ENCODE assay signal across 17 cellular contexts in the genomic region with DNA sequence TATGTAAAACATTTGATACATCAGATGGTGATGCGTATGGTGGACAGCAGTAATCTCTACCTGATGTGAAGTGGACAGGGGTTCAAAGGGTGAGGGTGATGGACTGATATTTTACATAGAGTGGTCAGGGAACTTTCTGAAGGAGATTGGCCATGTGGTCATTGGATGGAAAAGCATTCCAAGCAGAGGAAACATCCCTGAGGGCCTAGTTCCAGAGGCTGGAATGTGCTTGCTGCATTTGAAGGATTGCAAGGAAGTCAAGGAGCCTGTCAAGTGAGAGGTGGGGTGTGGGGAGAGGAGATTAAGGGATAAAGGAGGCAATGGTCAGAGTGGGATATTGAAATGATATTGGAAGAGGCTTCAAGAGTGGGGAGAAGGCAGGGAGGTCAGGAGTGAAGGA.
DNase-seq lines count a peak whose midpoint lies in the region; ATAC-seq and TF ChIP-seq lines count a peak whose summit lies in the region.
"Had no signal": no experiment of that assay in that cellular context is flagged by ENCODE, and none has a peak within 500 bp of the region (broad histone marks: within the 10 kb centered on the region; RNA-seq: fewer than 3 reads in every experiment).

No MANE protein-coding gene starts in this region.

- H3K9me3 ChIP-seq in WERI-Rb-1 (ENCODE audit: severe bottlenecking) (no peaks in the 10 kb centered on the region), iPS DF 6.9 (ENCODE audit: control insufficient read depth, insufficient read depth, low read length) (no peaks in the 10 kb centered on the region)
- H3K9me3 ChIP-seq: BLaER1 treated with 17β-estradiol and CSF1 and Interleukin-3, amounts not matched to agents 10 nM and 100 nM; HAP-1 had no signal

- peaks cover 11% of the 10 kb centered on the region for H3K4me1 ChIP-seq in iPS DF 6.9 (ENCODE audit: control insufficient read depth, insufficient read depth, low read length)
- H3K4me1 ChIP-seq: HAP-1 had no signal

- no CpG with 5 or more reads among the region's 1 CpG for WGBS in iPS DF 6.9 (ENCODE audit: insufficient coverage, insufficient read length)

- H3K36me3 ChIP-seq in WERI-Rb-1 (no peaks in the 10 kb centered on the region), iPS DF 6.9 (ENCODE audit: control insufficient read depth, insufficient read depth, low read length) (no peaks in the 10 kb centered on the region)
- H3K36me3 ChIP-seq: BLaER1 treated with 17β-estradiol and CSF1 and Interleukin-3, amounts not matched to agents 10 nM and 100 nM; HAP-1 had no signal

- ATAC-seq in HG03175 (IDR thresholded peaks at IDR 0.05; ENCODE audit: unreplicated experiment) (no peak), GM18868 (IDR thresholded peaks at IDR 0.05; ENCODE audit: unreplicated experiment) (no peak)
- ATAC-seq: CD8-positive, alpha-beta T cell; GM12878; HepG2 had no signal

- H3K27me3 ChIP-seq in WERI-Rb-1 (ENCODE audit: insufficient read depth, low read depth, severe bottlenecking) (no peaks in the 10 kb centered on the region), iPS DF 6.9 (ENCODE audit: control insufficient read depth, insufficient read depth, low read length) (no peaks in the 10 kb centered on the region)
- H3K27me3 ChIP-seq: BLaER1 treated with 17β-estradiol and CSF1 and Interleukin-3, amounts not matched to agents 10 nM and 100 nM had no signal

- H3K4me3 ChIP-seq in WERI-Rb-1 (ENCODE audit: low read depth, low read length), result no peak overlapping the region
- no peak overlapping the region for H3K4me3 ChIP-seq in iPS DF 6.9 (ENCODE audit: low read length)
- H3K4me3 ChIP-seq: BLaER1 treated with 17β-estradiol and CSF1 and Interleukin-3, amounts not matched to agents 10 nM and 100 nM; GM12878; GM23248; HAP-1 had no signal

- DNase-seq in NCI-H82 (lab: John Stamatoyannopoulos, UW) (peak; percentile 13), NCI-H82 treated with DMSO at 0.1 percent for 48 hours (lab: John Stamatoyannopoulos, UW; ENCODE audit: unreplicated experiment) (no peak), WERI-Rb-1 (no peak), iPS DF 6.9 (ENCODE audit: low read depth, low spot score) (no peak), GOT3 (lab: John Stamatoyannopoulos, UW) (no peak)
- DNase-seq: Calu3; CD8-positive, alpha-beta T cell; GM23248; KBM-7 had no signal

- H3K27ac ChIP-seq in WERI-Rb-1 (peak overlapping the region; percentile 87; the same call in 1 of the 2 replicates), iPS DF 6.9 (ENCODE audit: low read length) (peak overlapping the region; percentile 44)
- H3K27ac ChIP-seq: 22Rv1; BLaER1 treated with 17β-estradiol and CSF1 and Interleukin-3, amounts not matched to agents 10 nM and 100 nM; GM23248; HL-60 had no signal

- no peak for TF ChIP-seq CTCF in WERI-Rb-1 (IDR thresholded peaks at IDR 0.05; ENCODE audit: low read depth, low read length)
